Comparison of ENCODE assay signal across 6 cellular contexts in the genomic region with DNA sequence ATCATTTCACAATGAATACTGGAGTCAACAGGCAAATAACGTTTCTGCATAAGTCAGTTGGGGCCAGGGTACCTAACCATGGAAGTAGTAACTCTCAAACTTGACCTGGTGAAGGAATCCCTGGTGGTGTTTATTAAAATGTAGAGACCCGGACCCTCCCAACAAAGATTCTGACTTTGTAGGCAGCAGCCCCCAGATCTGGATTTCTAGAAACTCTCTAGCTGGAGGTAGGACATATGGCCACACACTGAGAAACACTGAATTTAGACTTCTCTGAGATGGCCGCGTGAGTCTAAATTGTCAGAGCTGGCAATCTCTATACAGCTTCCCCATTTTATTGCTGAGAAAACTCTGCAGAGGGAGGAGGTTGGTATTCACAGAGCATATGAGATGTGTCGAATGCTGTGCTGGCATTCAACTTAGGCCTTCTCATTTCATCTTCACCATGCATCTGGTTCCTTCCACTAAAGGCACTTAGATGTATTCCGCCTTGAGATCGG.
"Had no signal": no experiment of that assay in that cellular context is flagged by ENCODE, and none has a peak within 500 bp of the region (broad histone marks: within the 10 kb centered on the region; RNA-seq: fewer than 3 reads in every experiment).

No MANE protein-coding gene starts in this region.

- H3K4me3 Mint-ChIP-seq: IgD-negative memory B cell had no signal

- H3K27me3 Mint-ChIP-seq: IgD-negative memory B cell had no signal

- H3K36me3 Mint-ChIP-seq: IgD-negative memory B cell had no signal

- H3K4me3 ChIP-seq: K562 had no signal

- DNase-seq: IMR-90, KBM-7, KG1 had no signal

- H3K27ac Mint-ChIP-seq: IgD-negative memory B cell had no signal

- H3K4me1 Mint-ChIP-seq: IgD-negative memory B cell had no signal

- H3K27ac ChIP-seq: HL-60 had no signal
